In genomic region chr1:64864018-64864945, GRCh38 we compare ENCODE assay signal across 8 cellular contexts.
A peak's percentile ranks its signal among the peaks of the same experiment; 100 is the strongest.
DNase-seq lines count a peak whose midpoint lies in the region; ATAC-seq and TF ChIP-seq lines count a peak whose summit lies in the region.

No MANE protein-coding gene starts in this region.

- peaks cover 45% of the 10 kb centered on the region for H3K36me3 Mint-ChIP-seq in activated T-cell treated with anti-CD3 and anti-CD28 coated beads, Interleukin-2, amount 50 U/mL, for 4 hours (ENCODE audit: insufficient read depth)

- DNase-seq in NCI-H748 (lab: John Stamatoyannopoulos, UW; ENCODE audit: unreplicated experiment) (peak; percentile 79), iris pigment epithelial cell (ENCODE audit: low read depth) (peak; percentile 35), DMS79 (lab: John Stamatoyannopoulos, UW) (no peak)
- DNase-seq in activated T-cell treated with anti-CD3 and anti-CD28 coated beads, Interleukin-2, amount 50 U/mL, for 4 hours: peak; percentile 21
- DNase-seq in stimulated activated CD8-positive, alpha-beta memory T cell treated with anti-CD3 and anti-CD28 coated beads, Interleukin-4, amount 100 ng/mL, for 1 hour (ENCODE audit: low read depth in 2 of 2, low spot score in 1 of 2): peak; percentile 22 to 31

- peaks cover 37% of the 10 kb centered on the region for H3K4me1 Mint-ChIP-seq in activated T-cell treated with anti-CD3 and anti-CD28 coated beads, Interleukin-2, amount 50 U/mL, for 4 hours (ENCODE audit: low read depth)

- peak; percentile 100 for ATAC-seq in GM18517 (IDR thresholded peaks at IDR 0.05; ENCODE audit: unreplicated experiment)
- ATAC-seq in HG02763 (IDR thresholded peaks at IDR 0.05; ENCODE audit: unreplicated experiment): peak; percentile 100
- ATAC-seq in activated T-cell treated with anti-CD3 and anti-CD28 coated beads, Interleukin-2, amount 50 U/mL, for 4 hours: peak; percentile 75
- no peak for ATAC-seq in SK-N-SH treated with all-trans-retinoic acid at 6 μM for 48 hours

- peak overlapping the region; percentile 19 for H3K4me3 Mint-ChIP-seq in activated T-cell treated with anti-CD3 and anti-CD28 coated beads, Interleukin-2, amount 50 U/mL, for 4 hours

- no peaks in the 10 kb centered on the region for H3K27me3 Mint-ChIP-seq in activated T-cell treated with anti-CD3 and anti-CD28 coated beads, Interleukin-2, amount 50 U/mL, for 4 hours (ENCODE audit: low read depth)

- H3K9me3 Mint-ChIP-seq in activated T-cell treated with anti-CD3 and anti-CD28 coated beads, Interleukin-2, amount 50 U/mL, for 4 hours: no peaks in the 10 kb centered on the region

TF ChIP-seq in SK-N-SH treated with all-trans-retinoic acid at 6 μM for 48 hours, 23 proteins besides CTCF, POLR2A, EP300 and RAD21:
- TF ChIP-seq ZNF565 (CRISPR knock-in tag; conservative IDR thresholded peaks at IDR 0.05; ENCODE audit: low read depth): no peak
- no peak for TF ChIP-seq SNAI2 (CRISPR knock-in tag; IDR thresholded peaks at IDR 0.05)
- TF ChIP-seq TOX (CRISPR knock-in tag; IDR thresholded peaks at IDR 0.05; ENCODE audit: borderline replicate concordance): no peak
- no peak for TF ChIP-seq OSR1 (CRISPR knock-in tag; IDR thresholded peaks at IDR 0.05)
- no peak for TF ChIP-seq ZNF70 (CRISPR knock-in tag; IDR thresholded peaks at IDR 0.05)
- no peak for TF ChIP-seq ISL1 (CRISPR knock-in tag; IDR thresholded peaks at IDR 0.05)
- TF ChIP-seq ZC3H10 (CRISPR knock-in tag; IDR thresholded peaks at IDR 0.05): no peak
- no peak for TF ChIP-seq ZFP3 (CRISPR knock-in tag; IDR thresholded peaks at IDR 0.05)
- no peak for TF ChIP-seq BACH2 (CRISPR knock-in tag; IDR thresholded peaks at IDR 0.05; ENCODE audit: borderline replicate concordance)
- no peak for TF ChIP-seq ARNTL (CRISPR knock-in tag; IDR thresholded peaks at IDR 0.05; ENCODE audit: borderline replicate concordance, low read depth)
- no peak for TF ChIP-seq ZNF8 (CRISPR knock-in tag; IDR thresholded peaks at IDR 0.05)
- no peak for TF ChIP-seq POU6F1 (CRISPR knock-in tag; IDR thresholded peaks at IDR 0.05; ENCODE audit: borderline replicate concordance, low read depth)
- no peak for TF ChIP-seq GLIS3 (CRISPR knock-in tag; IDR thresholded peaks at IDR 0.05)
- no peak for TF ChIP-seq TSHZ2 (CRISPR knock-in tag; IDR thresholded peaks at IDR 0.05)
- TF ChIP-seq ESRRG (CRISPR knock-in tag; IDR thresholded peaks at IDR 0.05): no peak
- no peak for TF ChIP-seq RARB (CRISPR knock-in tag; IDR thresholded peaks at IDR 0.05)
- TF ChIP-seq CSRNP3 (CRISPR knock-in tag; IDR thresholded peaks at IDR 0.05): no peak
- TF ChIP-seq CSDC2 (CRISPR knock-in tag; IDR thresholded peaks at IDR 0.05): no peak
- TF ChIP-seq TCF4 (CRISPR knock-in tag; IDR thresholded peaks at IDR 0.05; ENCODE audit: borderline replicate concordance): no peak
